ENCODE assay signal across 19 cellular contexts in genomic region chr10:28014651-28015050, GRCh38. TPM values are rescaled to one million over a fixed set of nuclear protein-coding genes. Genes with fewer than 3 reads are reported as not detected.
DNase-seq lines count a peak whose midpoint lies in the region; ATAC-seq, FAIRE-seq and TF ChIP-seq lines count a peak whose summit lies in the region.
"Had no signal": no experiment of that assay in that cellular context is flagged by ENCODE, and none has a peak within 500 bp of the region (broad histone marks: within the 10 kb centered on the region; RNA-seq: fewer than 3 reads in every experiment).

No MANE protein-coding gene starts in this region.

- POLR2A ChIA-PET in HCT116 (lab: Charles Lee), result no interaction called here
- POLR2A ChIA-PET in activated CD8-positive, alpha-beta T cell treated with anti-CD3 and anti-CD28 coated beads for 36 hours (lab: Charles Lee), result no interaction called here
- POLR2A ChIA-PET in GM12878 (lab: Charles Lee), result no interaction called here

- CTCF ChIA-PET in HCT116 (lab: Charles Lee) (no interaction called here), GM12878 (lab: Yijun Ruan, JAX) (no interaction called here)
- CTCF ChIA-PET in activated CD8-positive, alpha-beta T cell treated with anti-CD3 and anti-CD28 coated beads for 36 hours (lab: Charles Lee), result no interaction called here

- no peak overlapping the region for H3K4me3 ChIP-seq in HCT116 (replicated peaks in 1 of 2; ENCODE audit: low read depth in 1 of 2, low read length in 2 of 2)
- no peak overlapping the region for H3K4me3 ChIP-seq in GM12878
- H3K4me3 ChIP-seq: A549 had no signal

- H3K4me2 ChIP-seq in HCT116 (ENCODE audit: low read length), result no peak overlapping the region
- H3K4me2 ChIP-seq in GM12878 (ENCODE audit: control insufficient read depth, insufficient read depth), result no peak overlapping the region
- H3K4me2 ChIP-seq: A549 had no signal

- H3K9me3 Mint-ChIP-seq in activated T-cell treated with anti-CD3 and anti-CD28 coated beads, Interleukin-2, amount 50 U/mL, for 4 hours, result peaks cover 4% of the 10 kb centered on the region
- H3K9me3 Mint-ChIP-seq in activated T-cell treated with anti-CD3 and anti-CD28 coated beads, Interleukin-2, amount 50 U/mL, for 24 hours, result no peaks in the 10 kb centered on the region
- peaks cover 3% of the 10 kb centered on the region for H3K9me3 Mint-ChIP-seq in activated CD8-positive, alpha-beta T cell treated with anti-CD3 and anti-CD28 coated beads for 36 hours
- peaks cover 0 to 2% of the 10 kb centered on the region in 2 donors for H3K9me3 Mint-ChIP-seq in effector memory CD8-positive, alpha-beta T cell
- H3K9me3 Mint-ChIP-seq: CD4-positive, alpha-beta T cell had no signal

- peak overlapping the region; percentile 91 for H2AFZ ChIP-seq in HCT116 (ENCODE audit: low read depth, low read length, poor library complexity, severe bottlenecking)
- no peak overlapping the region for H2AFZ ChIP-seq in GM12878 (ENCODE audit: control insufficient read depth, low read depth, low read length)

- H3K9me3 ChIP-seq in HCT116 (ENCODE audit: control insufficient read depth in 1 of 2, insufficient read depth in 1 of 2, low read depth in 1 of 2, low read length in 2 of 2) (peaks cover 0 to 2% of the 10 kb centered on the region in 2 experiments; a peak in 1 of 4 replicates), GM12878 (replicated peaks; ENCODE audit: control insufficient read depth, insufficient read depth, low read length) (no peaks in the 10 kb centered on the region)
- H3K9me3 ChIP-seq: A549 had no signal

- H3K79me2 ChIP-seq in HCT116 (ENCODE audit: insufficient read depth, low read length) (no peaks in the 10 kb centered on the region), GM12878 (ENCODE audit: control insufficient read depth, insufficient read depth, low read length) (no peaks in the 10 kb centered on the region)

- H3K9ac ChIP-seq in HCT116 (ENCODE audit: low read length) (no peak overlapping the region), GM12878 (ENCODE audit: control insufficient read depth, insufficient read depth, low read length) (no peak overlapping the region)

- H3K36me3 ChIP-seq in HCT116 (ENCODE audit: control insufficient read depth in 1 of 2, insufficient read depth in 2 of 2, low read length in 2 of 2) (no peaks in the 10 kb centered on the region), GM12878 (ENCODE audit: control insufficient read depth in 2 of 2, insufficient read depth in 2 of 2, low read length in 1 of 2) (no peaks in the 10 kb centered on the region)

- BruUV-seq in HCT116 (replicated peaks; lab: Mats Ljungman, UMichigan) (no TSS peak), GM12878 (replicated peaks; lab: Mats Ljungman, UMichigan) (no TSS peak)

- H3K4me1 ChIP-seq in HCT116 (ENCODE audit: control insufficient read depth in 1 of 2, insufficient read depth in 2 of 2, low read length in 2 of 2) (peaks cover 0 to 5% of the 10 kb centered on the region in 2 experiments; a peak in 1 of 4 replicates), GM12878 (ENCODE audit: control insufficient read depth, insufficient read depth, low read length) (no peaks in the 10 kb centered on the region)
- H3K4me1 ChIP-seq: A549 had no signal

- H4K20me1 ChIP-seq in HCT116 (ENCODE audit: insufficient read depth), result no peaks in the 10 kb centered on the region
- no peaks in the 10 kb centered on the region for H4K20me1 ChIP-seq in GM12878 (ENCODE audit: control insufficient read depth, insufficient read depth)

- TF ChIP-seq CTCF in HCT116 (IDR thresholded peaks at IDR 0.05 in 2 of 3, conservative IDR thresholded peaks at IDR 0.05 in 1 of 3; ENCODE audit: borderline replicate concordance in 1 of 3, insufficient read depth in 1 of 3, low read depth in 2 of 3, low read length in 2 of 3), result no peak
- no peak for TF ChIP-seq CTCF in activated CD8-positive, alpha-beta T cell treated with anti-CD3 and anti-CD28 coated beads for 36 hours (IDR thresholded peaks at IDR 0.05)
- no peak for TF ChIP-seq CTCF in GM12878 (IDR thresholded peaks at IDR 0.05 in 2 of 3, conservative IDR thresholded peaks at IDR 0.05 in 1 of 3; ENCODE audit: control insufficient read depth in 2 of 3, extremely low read depth in 1 of 3, insufficient read depth in 1 of 3, low read depth in 3 of 3, low read length in 3 of 3)

- TF ChIP-seq POLR2A in HCT116 (IDR thresholded peaks at IDR 0.05; ENCODE audit: borderline replicate concordance, extremely low read depth, insufficient read depth, insufficient read length) (no peak), GM12878 (IDR thresholded peaks at IDR 0.05; ENCODE audit: low read depth, low read length) (no peak)

- intact Hi-C loops in HCT116 (cut with micrococcal nuclease), result no loop called here
- intact Hi-C loops in activated CD8-positive, alpha-beta T cell treated with anti-CD3 and anti-CD28 coated beads for 36 hours (cut with micrococcal nuclease), result loop anchor here (5.0 kb wide), 1 partner anchor 163 kb away; no protein-coding TSS in a partner anchor
- intact Hi-C loops in GM12878 (cut with micrococcal nuclease; ENCODE audit: unreplicated experiment), result no loop called here

- in situ Hi-C loops in GM12878 (cut with MboI), result no loop called here

- DNase-seq in activated T-cell treated with anti-CD3 and anti-CD28 coated beads, Interleukin-2, amount 50 U/mL, for 4 hours, result no peak
- no peak for DNase-seq in activated T-cell treated with anti-CD3 and anti-CD28 coated beads, Interleukin-2, amount 50 U/mL, for 24 hours
- no peak for DNase-seq in HCT116 (ENCODE audit: low read depth, low spot score)
- DNase-seq in activated CD8-positive, alpha-beta T cell treated with anti-CD3 and anti-CD28 coated beads for 36 hours, result no peak
- no peak for DNase-seq in GM12878 (ENCODE audit: low read depth, low spot score)
- no peak for DNase-seq in stimulated activated CD4-positive, alpha-beta T cell treated with anti-CD3 and anti-CD28 coated beads, Interleukin-15, amount 100 ng/mL, for 24 hours
- no peak for DNase-seq in EL
- DNase-seq in effector memory CD8-positive, alpha-beta T cell, result no peak
- DNase-seq: AML-193; CD4-positive, alpha-beta T cell; DMS153; DMS79; GF-D8; H9 had no signal

- TF ChIP-seq RAD21 in HCT116 (IDR thresholded peaks at IDR 0.05; ENCODE audit: low read depth) (no peak), GM12878 (IDR thresholded peaks at IDR 0.05; ENCODE audit: insufficient read depth, low read depth, low read length) (no peak)

- no peaks in the 10 kb centered on the region for H3K36me3 Mint-ChIP-seq in activated T-cell treated with anti-CD3 and anti-CD28 coated beads, Interleukin-2, amount 50 U/mL, for 4 hours (ENCODE audit: insufficient read depth)
- H3K36me3 Mint-ChIP-seq in activated T-cell treated with anti-CD3 and anti-CD28 coated beads, Interleukin-2, amount 50 U/mL, for 24 hours (ENCODE audit: low read depth), result no peaks in the 10 kb centered on the region
- H3K36me3 Mint-ChIP-seq in activated CD8-positive, alpha-beta T cell treated with anti-CD3 and anti-CD28 coated beads for 36 hours (ENCODE audit: low read depth), result no peaks in the 10 kb centered on the region
- H3K36me3 Mint-ChIP-seq in effector memory CD8-positive, alpha-beta T cell (ENCODE audit: insufficient read depth), result no peaks in the 10 kb centered on the region

- RAD21 ChIA-PET in HCT116 (lab: Charles Lee; ENCODE audit: low non-redundant PET in 1 of 2, low total read pairs in 2 of 2, uncharacterized antibody in 2 of 2, unreplicated experiment in 2 of 2), result no interaction called here
- RAD21 ChIA-PET in GM12878 (lab: Charles Lee; ENCODE audit: unreplicated experiment), result no interaction called here

- ATAC-seq in activated T-cell treated with anti-CD3 and anti-CD28 coated beads, Interleukin-2, amount 50 U/mL, for 4 hours, result peak; percentile 37 to 61
- ATAC-seq in HCT116, result no peak
- peak; percentile 69 for ATAC-seq in activated CD8-positive, alpha-beta T cell treated with anti-CD3 and anti-CD28 coated beads for 36 hours
- no peak for ATAC-seq in GM12878
- ATAC-seq in effector memory CD8-positive, alpha-beta T cell (replicated peaks), result no peak
- ATAC-seq: A549 had no signal

- no peak for FAIRE-seq in GM12878 (lab: Jason Lieb, UNC)
- FAIRE-seq: A549, H1 had no signal

- H3K27ac ChIP-seq in HCT116 (ENCODE audit: low read depth, low read length) (no peak overlapping the region), GM12878 (ENCODE audit: control insufficient read depth, insufficient read depth) (no peak overlapping the region)
- H3K27ac ChIP-seq: 22Rv1, A549, C4-2B, HL-60 had no signal

- H3K9me2 ChIP-seq in HCT116 (ENCODE audit: insufficient read depth), result no peaks in the 10 kb centered on the region

- H3K27ac Mint-ChIP-seq in activated T-cell treated with anti-CD3 and anti-CD28 coated beads, Interleukin-2, amount 50 U/mL, for 24 hours, result no peak overlapping the region
- H3K27ac Mint-ChIP-seq in activated CD8-positive, alpha-beta T cell treated with anti-CD3 and anti-CD28 coated beads for 36 hours, result no peak overlapping the region
- no peak overlapping the region for H3K27ac Mint-ChIP-seq in effector memory CD8-positive, alpha-beta T cell
- H3K27ac Mint-ChIP-seq: CD4-positive, alpha-beta T cell; H9 had no signal

- peaks cover 16% of the 10 kb centered on the region for H3K27me3 Mint-ChIP-seq in activated T-cell treated with anti-CD3 and anti-CD28 coated beads, Interleukin-2, amount 50 U/mL, for 4 hours (ENCODE audit: low read depth)
- H3K27me3 Mint-ChIP-seq in activated T-cell treated with anti-CD3 and anti-CD28 coated beads, Interleukin-2, amount 50 U/mL, for 24 hours, result peaks cover 32% of the 10 kb centered on the region
- peaks cover 22% of the 10 kb centered on the region for H3K27me3 Mint-ChIP-seq in activated CD8-positive, alpha-beta T cell treated with anti-CD3 and anti-CD28 coated beads for 36 hours
- H3K27me3 Mint-ChIP-seq in effector memory CD8-positive, alpha-beta T cell, result peaks cover 28 to 40% of the 10 kb centered on the region in 2 donors

- SMC1A ChIA-PET in GM12878 (lab: Charles Lee; ENCODE audit: uncharacterized antibody, unreplicated experiment), result interaction anchor here (0.6 kb wide), 1 partner anchor 1548 kb away, joined by 3 read pairs; no protein-coding TSS in a partner anchor

- H3K27me3 ChIP-seq in HCT116 (ENCODE audit: insufficient read depth, low read length), result no peaks in the 10 kb centered on the region
- no peaks in the 10 kb centered on the region for H3K27me3 ChIP-seq in GM12878 (replicated peaks in 1 of 2; ENCODE audit: control insufficient read depth in 2 of 2, insufficient read depth in 2 of 2, low read length in 1 of 2)

- no peak for TF ChIP-seq EP300 in GM12878 (IDR thresholded peaks at IDR 0.05; ENCODE audit: borderline replicate concordance in 1 of 2, control insufficient read depth in 1 of 2, low read depth in 2 of 2, low read length in 2 of 2)

- no peak overlapping the region for H3K4me3 Mint-ChIP-seq in activated T-cell treated with anti-CD3 and anti-CD28 coated beads, Interleukin-2, amount 50 U/mL, for 4 hours
- H3K4me3 Mint-ChIP-seq in activated T-cell treated with anti-CD3 and anti-CD28 coated beads, Interleukin-2, amount 50 U/mL, for 24 hours, result no peak overlapping the region
- H3K4me3 Mint-ChIP-seq in activated CD8-positive, alpha-beta T cell treated with anti-CD3 and anti-CD28 coated beads for 36 hours, result no peak overlapping the region
- no peak overlapping the region for H3K4me3 Mint-ChIP-seq in effector memory CD8-positive, alpha-beta T cell
- H3K4me3 Mint-ChIP-seq: CD4-positive, alpha-beta T cell; H9 had no signal

- peaks cover 2% of the 10 kb centered on the region for H3K4me1 Mint-ChIP-seq in activated T-cell treated with anti-CD3 and anti-CD28 coated beads, Interleukin-2, amount 50 U/mL, for 4 hours (ENCODE audit: low read depth)
- H3K4me1 Mint-ChIP-seq in activated T-cell treated with anti-CD3 and anti-CD28 coated beads, Interleukin-2, amount 50 U/mL, for 24 hours (ENCODE audit: low read depth), result peaks cover 10% of the 10 kb centered on the region
- peaks cover 10% of the 10 kb centered on the region for H3K4me1 Mint-ChIP-seq in activated CD8-positive, alpha-beta T cell treated with anti-CD3 and anti-CD28 coated beads for 36 hours (ENCODE audit: low read depth)
- H3K4me1 Mint-ChIP-seq in effector memory CD8-positive, alpha-beta T cell (ENCODE audit: low read depth in 2 of 2), result no peaks in the 10 kb centered on the region

RNA-seq across cellular contexts. Expression of gene ODAD2, which starts 15.8 kb away (rescaled TPM):
- total RNA-seq in activated T-cell treated with anti-CD3 and anti-CD28 coated beads, Interleukin-2, amount 50 U/mL, for 4 hours, result under 1 TPM in 1 of 3 donors, not detected in 2; 0.05 TPM
- total RNA-seq in HCT116 (2021; ENCODE audit: unreplicated experiment), result 20.4 TPM
- 8.5 and 12.6 TPM in 2 replicates for polyA plus RNA-seq in HCT116 (2012)
- under 1 TPM; 0.40 to 0.88 TPM for total RNA-seq in activated CD8-positive, alpha-beta T cell treated with anti-CD3 and anti-CD28 coated beads for 36 hours
- not detected in 2 replicates for total RNA-seq in GM12878 (2013; cell fraction: nucleolus; rRNA removed)
- total RNA-seq in GM12878 (2014; rRNA removed), result not detected in 2 replicates
- not detected in 2 replicates for total RNA-seq in GM12878 (2014; rRNA removed; fragmentation: Illumina TruSeq; extraction: Trizol)
- not detected in 2 replicates for total RNA-seq in GM12878 (2021)
- not detected for polyA plus RNA-seq in GM12878 (2011; ENCODE audit: low read depth)
- 0.03 TPM in 1 of 2 replicates, not detected in the other for polyA plus RNA-seq in GM12878 (2011; rRNA removed)
- polyA plus RNA-seq in GM12878 (2011; cell fraction: cytosol; rRNA removed), result not detected in 2 replicates
- 0.03 TPM in 1 of 2 replicates, not detected in the other for polyA plus RNA-seq in GM12878 (2011; cell fraction: nucleus; rRNA removed)
- polyA plus RNA-seq in GM12878 (2012), result not detected in 2 replicates
- polyA plus RNA-seq in GM12878 (2014; fragmentation: Illumina TruSeq; extraction: Trizol), result not detected in 2 replicates
- not detected for polyA plus RNA-seq in GM12878 (2014; fragmentation: Nextera tagmentation; extraction: Ambion mirVana)
- polyA plus RNA-seq in GM12878 (2014; rRNA removed), result not detected in 2 replicates
- polyA plus RNA-seq in GM12878 (2016; fragmentation: Nextera tagmentation; extraction: Ambion mirVana), result not detected
- 0.10 TPM in 1 of 2 replicates, not detected in the other for polyA minus RNA-seq in GM12878 (2011; rRNA and poly(A)+ RNA removed)
- polyA minus RNA-seq in GM12878 (2011; cell fraction: cytosol; rRNA and poly(A)+ RNA removed), result not detected in 2 replicates
- polyA minus RNA-seq in GM12878 (2011; cell fraction: nucleus; rRNA and poly(A)+ RNA removed), result not detected in 2 replicates
- total RNA-seq: CD4-positive, alpha-beta T cell had no signal
- polyA plus RNA-seq: A549 had no signal

Comparison
In these comparisons a context has a peak if more than half of its experiments do, and no peak if none do; other contexts are left out.
1. ATAC-seq: peak in activated T-cell treated with anti-CD3 and anti-CD28 coated beads, Interleukin-2, amount 50 U/mL, for 4 hours (2 of 2) and activated CD8-positive, alpha-beta T cell treated with anti-CD3 and anti-CD28 coated beads for 36 hours (single experiment); none in HCT116 (single experiment), GM12878 (single experiment) and effector memory CD8-positive, alpha-beta T cell (single experiment).
2. RNA of gene ODAD2, which starts 15.8 kb away (total RNA-seq): 20.4 TPM in HCT116 (single experiment); 0.40 to 0.88 TPM in activated CD8-positive, alpha-beta T cell treated with anti-CD3 and anti-CD28 coated beads for 36 hours, 0.05 TPM in activated T-cell treated with anti-CD3 and anti-CD28 coated beads, Interleukin-2, amount 50 U/mL, for 4 hours and not detected in GM12878; every median in the first group is over 10 times any median in the second.